Comparison of ENCODE assay signal across 9 cellular contexts in the genomic region with DNA sequence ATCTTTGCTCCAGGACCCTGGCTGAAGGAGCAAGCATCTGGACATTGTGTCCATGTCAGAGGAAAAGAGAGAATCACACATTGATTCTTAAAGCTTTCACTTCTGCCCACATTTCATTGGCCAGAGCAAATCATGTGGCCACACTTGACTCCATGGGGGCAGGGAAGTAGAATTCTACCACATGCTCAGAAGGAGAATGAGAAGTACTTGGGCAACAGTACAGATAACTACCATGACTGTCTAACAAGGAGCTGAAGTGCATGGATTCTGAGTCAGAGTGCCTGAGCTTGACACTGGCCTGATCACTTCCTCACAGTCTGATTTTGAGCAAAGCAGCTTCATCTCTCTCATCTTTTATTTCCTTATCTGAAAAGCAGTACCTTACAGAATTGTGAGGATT. TPM values are rescaled to one million over a fixed set of nuclear protein-coding genes. Genes with fewer than 3 reads are reported as not detected.
DNase-seq lines count a peak whose midpoint lies in the region; ATAC-seq and TF ChIP-seq lines count a peak whose summit lies in the region.
"Had no signal": no experiment of that assay in that cellular context is flagged by ENCODE, and none has a peak within 500 bp of the region (broad histone marks: within the 10 kb centered on the region; RNA-seq: fewer than 3 reads in every experiment).

No MANE protein-coding gene starts in this region.

- H3K36me3 Mint-ChIP-seq in activated naive CD4-positive, alpha-beta T cell treated with anti-CD3 and anti-CD28 coated beads, Interleukin-2, amount 50 U/mL, for 72 hours, result peaks cover 11 to 22% of the 10 kb centered on the region in 2 donors

- no peak overlapping the region for H3K27ac Mint-ChIP-seq in activated naive CD4-positive, alpha-beta T cell treated with anti-CD3 and anti-CD28 coated beads, Interleukin-2, amount 50 U/mL, for 72 hours

- ATAC-seq in activated naive CD4-positive, alpha-beta T cell treated with anti-CD3 and anti-CD28 coated beads, Interleukin-2, amount 50 U/mL, for 72 hours, result peak; percentile 39 to 62
- ATAC-seq in SK-N-SH treated with all-trans-retinoic acid at 6 μM for 48 hours, result peak; percentile 64
- peak; percentile 48 for ATAC-seq in gastroesophageal sphincter
- ATAC-seq in GM21423 (IDR thresholded peaks at IDR 0.05; ENCODE audit: unreplicated experiment), result no peak

- no peak for DNase-seq in activated naive CD4-positive, alpha-beta T cell treated with anti-CD3 and anti-CD28 coated beads, Interleukin-2, amount 50 U/mL, for 72 hours (ENCODE audit: low spot score in 2 of 2)
- DNase-seq in activated naive CD4-positive, alpha-beta T cell treated with Interleukin-2 at 50 U/mL for 16 hours, result no peak
- DNase-seq in stromal cell of bone marrow (ENCODE audit: low read depth) (peak; percentile 90), T-helper 9 cell (no peak), activated gamma-delta T cell (lab: John Stamatoyannopoulos, UW) (no peak)
- DNase-seq: activated effector memory CD4-positive, alpha-beta T cell treated with Interleukin-2 at 50 U/mL for 16 hours had no signal

- TF ChIP-seq POLR2A in gastroesophageal sphincter (IDR thresholded peaks at IDR 0.05), result no peak

- H3K4me1 ChIP-seq in gastroesophageal sphincter, result peaks cover 12 to 58% (median 23%) of the 10 kb centered on the region in 3 donors

- H3K4me3 ChIP-seq in gastroesophageal sphincter, result no peak overlapping the region

- no peaks in the 10 kb centered on the region for H3K9me3 ChIP-seq in gastroesophageal sphincter

- TF ChIP-seq EP300 in gastroesophageal sphincter (IDR thresholded peaks at IDR 0.05), result no peak

- H3K27me3 ChIP-seq in gastroesophageal sphincter, result no peaks in the 10 kb centered on the region

- H3K27ac ChIP-seq in gastroesophageal sphincter, result peak overlapping the region in 2 of 4 donors; percentile 2 to 4

- H3K9me3 Mint-ChIP-seq in activated naive CD4-positive, alpha-beta T cell treated with anti-CD3 and anti-CD28 coated beads, Interleukin-2, amount 50 U/mL, for 72 hours, result no peaks in the 10 kb centered on the region

- H3K36me3 ChIP-seq in gastroesophageal sphincter, result peaks cover 0 to 66% of the 10 kb centered on the region in 2 donors

- TF ChIP-seq CTCF in gastroesophageal sphincter (IDR thresholded peaks at IDR 0.05), result no peak

TF ChIP-seq in SK-N-SH treated with all-trans-retinoic acid at 6 μM for 48 hours, 23 proteins besides CTCF, POLR2A, EP300 and RAD21:
- TF ChIP-seq ZNF8 (CRISPR knock-in tag; IDR thresholded peaks at IDR 0.05) (no peak), ESRRG (CRISPR knock-in tag; IDR thresholded peaks at IDR 0.05) (no peak), ZNF565 (CRISPR knock-in tag; conservative IDR thresholded peaks at IDR 0.05; ENCODE audit: low read depth) (no peak), SNAI2 (CRISPR knock-in tag; IDR thresholded peaks at IDR 0.05) (no peak), GLIS3 (CRISPR knock-in tag; IDR thresholded peaks at IDR 0.05) (no peak)

RNA-seq across cellular contexts. Expression of gene GHRH, which starts 38.6 kb away (rescaled TPM):
- total RNA-seq in activated naive CD4-positive, alpha-beta T cell treated with anti-CD3 and anti-CD28 coated beads, Interleukin-2, amount 50 U/mL, for 72 hours, result not detected
- total RNA-seq in gastroesophageal sphincter, result not detected

RNA-seq across cellular contexts. Expression of gene MROH8, which starts 43.7 kb away (rescaled TPM):
- total RNA-seq in activated naive CD4-positive, alpha-beta T cell treated with anti-CD3 and anti-CD28 coated beads, Interleukin-2, amount 50 U/mL, for 72 hours, result 1 to 10 TPM in 1 of 2 donors, under 1 TPM in 1; 0.27 to 3.3 TPM
- total RNA-seq in gastroesophageal sphincter, result 1 to 10 TPM; 1.6 to 6.2 (median 3.2) TPM

RNA-seq across cellular contexts. Expression of gene RPN2, which starts 43.9 kb away (rescaled TPM):
- 100 to 1,000 TPM; 104 to 132 TPM for total RNA-seq in activated naive CD4-positive, alpha-beta T cell treated with anti-CD3 and anti-CD28 coated beads, Interleukin-2, amount 50 U/mL, for 72 hours
- 100 to 1,000 TPM in 3 of 4 donors, 10 to 100 TPM in 1; 86.7 to 114 (median 110) TPM for total RNA-seq in gastroesophageal sphincter
